In genomic region chr22:19480173-19480568, GRCh38 we compare ENCODE assay signal across 8 cellular contexts. TPM values are rescaled to one million over a fixed set of nuclear protein-coding genes. Genes with fewer than 3 reads are reported as not detected.
DNase-seq lines count a peak whose midpoint lies in the region; ATAC-seq and TF ChIP-seq lines count a peak whose summit lies in the region.

No MANE protein-coding gene starts in this region.

- no peaks in the 10 kb centered on the region for H3K9me3 ChIP-seq in prostate gland

- H3K4me3 ChIP-seq in NB4 (ENCODE audit: low read depth, low read length) (peak overlapping the region; percentile 95), epithelial cell of esophagus (ENCODE audit: low read length) (peak overlapping the region; percentile 87), prostate gland (peak overlapping the region; percentile 2 to 71)

- H3K4me1 ChIP-seq in prostate gland (replicated peaks): peaks cover 5% of the 10 kb centered on the region

- H3K27me3 ChIP-seq in prostate gland (replicated peaks; ENCODE audit: insufficient read depth): no peaks in the 10 kb centered on the region

- no peak overlapping the region for H3K27ac ChIP-seq in prostate gland

- TF ChIP-seq POLR2A in NB4 (IDR thresholded peaks at IDR 0.05; ENCODE audit: extremely low read depth, insufficient read length) (no peak), prostate gland (IDR thresholded peaks at IDR 0.05) (no peak)

- DNase-seq in NB4 (ENCODE audit: low read depth) (no peak), epithelial cell of esophagus (ENCODE audit: low read depth) (no peak), prostate gland (ENCODE audit: low spot score) (no peak), HUDEP-2 (lab: John Stamatoyannopoulos, UW; ENCODE audit: unreplicated experiment in 76 of 76) (no peak), posterior vena cava (ENCODE audit: low spot score) (no peak)
- no peak for DNase-seq in central memory CD4-positive, alpha-beta T cell

- ATAC-seq in GM18517 (IDR thresholded peaks at IDR 0.05; ENCODE audit: unreplicated experiment) (peak; percentile 2), HG03095 (IDR thresholded peaks at IDR 0.05; ENCODE audit: unreplicated experiment) (no peak)

- H3K36me3 ChIP-seq in prostate gland: no peaks in the 10 kb centered on the region

- intact Hi-C loops in prostate gland (cut with DNase I): no loop called here
- intact Hi-C loops in posterior vena cava (cut with DNase I): no loop called here

- TF ChIP-seq CTCF in NB4 (IDR thresholded peaks at IDR 0.05; ENCODE audit: low read depth, low read length) (no peak), epithelial cell of esophagus (IDR thresholded peaks at IDR 0.05; ENCODE audit: insufficient read depth, low read depth, low read length, missing control alignments) (no peak), prostate gland (IDR thresholded peaks at IDR 0.05) (no peak)

- under 1% methylated on average over 15 of the region's 15 CpGs for WGBS in prostate gland

RNA-seq across cellular contexts. Expression of gene CDC45, which starts 0.5 kb away (rescaled TPM):
- total RNA-seq in prostate gland (10 to 100 TPM in 1 of 2 donors, 1 to 10 TPM in 1; 2.0 to 11.5 TPM), posterior vena cava (1 to 10 TPM in 1 of 2 donors, under 1 TPM in 1; 0.71 to 1.7 TPM)

RNA-seq across cellular contexts. Expression of gene UFD1, which starts 1.2 kb away (rescaled TPM):
- total RNA-seq in prostate gland: 10 to 100 TPM; 29.9 to 38.2 TPM
- total RNA-seq in posterior vena cava: 10 to 100 TPM; 43.5 to 51.1 TPM

RNA-seq across cellular contexts. Expression of gene C22orf39, which starts 32.7 kb away (rescaled TPM):
- total RNA-seq in prostate gland: 10 to 100 TPM; 57.4 to 85.8 TPM
- total RNA-seq in posterior vena cava: 10 to 100 TPM; 32.5 to 34.6 TPM

RNA-seq across cellular contexts. Expression of gene CLDN5, which starts 44.0 kb away (rescaled TPM):
- 10 to 100 TPM; 31.9 to 46.9 TPM for total RNA-seq in prostate gland
- 10 to 100 TPM; 36.4 to 70.1 TPM for total RNA-seq in posterior vena cava

RNA-seq across cellular contexts. Expression of gene MRPL40, which starts 47.8 kb away (rescaled TPM):
- total RNA-seq in prostate gland: 10 to 100 TPM; 28.6 to 54.3 TPM
- 10 to 100 TPM; 18.1 to 22.5 TPM for total RNA-seq in posterior vena cava

Comparison
In these comparisons a context has a peak if more than half of its experiments do, and no peak if none do; other contexts are left out.
1. H3K4me3 ChIP-seq: peak in every context shown above with its lines; median percentile 95 in NB4; 87 in epithelial cell of esophagus; 36 in prostate gland.